Comparison of ENCODE assay signal across 16 cellular contexts in genomic region chr18:45284174-45284573, GRCh38.
"Had no signal": no experiment of that assay in that cellular context is flagged by ENCODE, and none has a peak within 500 bp of the region (broad histone marks: within the 10 kb centered on the region; RNA-seq: fewer than 3 reads in every experiment).

No MANE protein-coding gene starts in this region.

- H3K27ac ChIP-seq: heart right ventricle, ovary, testis had no signal

- H3K4me1 ChIP-seq: heart right ventricle, testis had no signal

- H3K36me3 ChIP-seq: heart right ventricle, ovary had no signal

- FAIRE-seq: astrocyte had no signal

- H3K27me3 ChIP-seq: heart right ventricle, ovary, testis had no signal

- H3K4me1 Mint-ChIP-seq: activated CD4-positive, alpha-beta T cell treated with anti-CD3 and anti-CD28 coated beads for 36 hours had no signal

- ATAC-seq: activated CD4-positive, alpha-beta T cell treated with anti-CD3 and anti-CD28 coated beads for 36 hours; activated CD8-positive, alpha-beta T cell treated with anti-CD3 and anti-CD28 coated beads for 36 hours; heart right ventricle; left ventricle myocardium superior had no signal

- H3K9me3 ChIP-seq: heart right ventricle, ovary, testis had no signal

- H3K27ac Mint-ChIP-seq: activated CD4-positive, alpha-beta T cell treated with anti-CD3 and anti-CD28 coated beads for 36 hours; activated CD8-positive, alpha-beta T cell treated with anti-CD3 and anti-CD28 coated beads for 36 hours; activated naive CD4-positive, alpha-beta T cell treated with anti-CD3 and anti-CD28 coated beads for 36 hours; activated T-helper 1 cell treated with anti-CD3 and anti-CD28 coated beads, Interleukin-12 subunit alpha, Interleukin-12 subunit beta, Interleukin-2, Interleukin-4 antibody, amounts not matched to agents 30 ng/mL and 10 ng/mL and 1 ng/mL, durations not matched to agents 14 hours and 24 hours and 36 hours; nephron progenitor cell; stimulated activated naive CD8-positive, alpha-beta T cell treated with anti-CD3 and anti-CD28 coated beads, Interleukin-15, Interleukin-2, amounts not matched to agents 100 ng/mL and 50 ng/mL, for 24 hours had no signal

- DNase-seq: activated CD4-positive, alpha-beta T cell treated with anti-CD3 and anti-CD28 coated beads for 36 hours; activated CD8-positive, alpha-beta memory T cell treated with anti-CD3 and anti-CD28 coated beads, Interleukin-2, amount 50 U/mL, for 4 hours; activated CD8-positive, alpha-beta T cell treated with anti-CD3 and anti-CD28 coated beads for 36 hours; activated naive CD4-positive, alpha-beta T cell treated with anti-CD3 and anti-CD28 coated beads for 36 hours; foreskin melanocyte; heart right ventricle; left ventricle myocardium superior; mesenchymal stem cell; nephron progenitor cell; ovary; stimulated activated CD4-positive, alpha-beta T cell treated with anti-CD3 and anti-CD28 coated beads, Interleukin-15, amount 100 ng/mL, for 24 hours; stimulated activated CD4-positive, alpha-beta T cell treated with anti-CD3 and anti-CD28 coated beads, Interleukin-4, amount 100 ng/mL, for 24 hours; testis had no signal

- H3K4me3 ChIP-seq: heart right ventricle, ovary, testis had no signal

- H3K9me3 Mint-ChIP-seq: activated CD8-positive, alpha-beta T cell treated with anti-CD3 and anti-CD28 coated beads for 36 hours; activated naive CD4-positive, alpha-beta T cell treated with anti-CD3 and anti-CD28 coated beads for 36 hours; activated T-helper 1 cell treated with anti-CD3 and anti-CD28 coated beads, Interleukin-12 subunit alpha, Interleukin-12 subunit beta, Interleukin-2, Interleukin-4 antibody, amounts not matched to agents 30 ng/mL and 10 ng/mL and 1 ng/mL, durations not matched to agents 14 hours and 24 hours and 36 hours; nephron progenitor cell; stimulated activated naive CD8-positive, alpha-beta T cell treated with anti-CD3 and anti-CD28 coated beads, Interleukin-15, Interleukin-2, amounts not matched to agents 100 ng/mL and 50 ng/mL, for 24 hours had no signal

- H3K4me3 Mint-ChIP-seq: activated CD4-positive, alpha-beta T cell treated with anti-CD3 and anti-CD28 coated beads for 36 hours; activated CD8-positive, alpha-beta T cell treated with anti-CD3 and anti-CD28 coated beads for 36 hours; activated naive CD4-positive, alpha-beta T cell treated with anti-CD3 and anti-CD28 coated beads for 36 hours; activated T-helper 1 cell treated with anti-CD3 and anti-CD28 coated beads, Interleukin-12 subunit alpha, Interleukin-12 subunit beta, Interleukin-2, Interleukin-4 antibody, amounts not matched to agents 30 ng/mL and 10 ng/mL and 1 ng/mL, durations not matched to agents 14 hours and 24 hours and 36 hours; nephron progenitor cell; stimulated activated naive CD8-positive, alpha-beta T cell treated with anti-CD3 and anti-CD28 coated beads, Interleukin-15, Interleukin-2, amounts not matched to agents 100 ng/mL and 50 ng/mL, for 24 hours had no signal
